Comparison of ENCODE assay signal across 1 cellular context in genomic region chr1:9910425-9911178, GRCh38.
TF ChIP-seq lines count a peak whose summit lies in the region.

No MANE protein-coding gene starts in this region.

TF ChIP-seq in HepG2, 621 proteins besides CTCF, POLR2A, EP300 and RAD21 (continued from another document and continues in another):
- no peak for TF ChIP-seq SAFB2 (CRISPR knock-in tag; IDR thresholded peaks at IDR 0.05; ENCODE audit: borderline replicate concordance, low read depth)
- TF ChIP-seq ZNF652 (CRISPR knock-in tag; IDR thresholded peaks at IDR 0.05; ENCODE audit: borderline replicate concordance, low read depth) = no peak
- TF ChIP-seq FLYWCH1 (CRISPR knock-in tag; IDR thresholded peaks at IDR 0.05) = no peak
- TF ChIP-seq, protein P1, sequence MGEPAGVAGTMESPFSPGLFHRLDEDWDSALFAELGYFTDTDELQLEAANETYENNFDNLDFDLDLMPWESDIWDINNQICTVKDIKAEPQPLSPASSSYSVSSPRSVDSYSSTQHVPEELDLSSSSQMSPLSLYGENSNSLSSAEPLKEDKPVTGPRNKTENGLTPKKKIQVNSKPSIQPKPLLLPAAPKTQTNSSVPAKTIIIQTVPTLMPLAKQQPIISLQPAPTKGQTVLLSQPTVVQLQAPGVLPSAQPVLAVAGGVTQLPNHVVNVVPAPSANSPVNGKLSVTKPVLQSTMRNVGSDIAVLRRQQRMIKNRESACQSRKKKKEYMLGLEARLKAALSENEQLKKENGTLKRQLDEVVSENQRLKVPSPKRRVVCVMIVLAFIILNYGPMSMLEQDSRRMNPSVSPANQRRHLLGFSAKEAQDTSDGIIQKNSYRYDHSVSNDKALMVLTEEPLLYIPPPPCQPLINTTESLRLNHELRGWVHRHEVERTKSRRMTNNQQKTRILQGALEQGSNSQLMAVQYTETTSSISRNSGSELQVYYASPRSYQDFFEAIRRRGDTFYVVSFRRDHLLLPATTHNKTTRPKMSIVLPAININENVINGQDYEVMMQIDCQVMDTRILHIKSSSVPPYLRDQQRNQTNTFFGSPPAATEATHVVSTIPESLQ (CRISPR knock-in tag; conservative IDR thresholded peaks at IDR 0.05) = no peak
- TF ChIP-seq TAF1 (CRISPR knock-in tag; IDR thresholded peaks at IDR 0.05) = peak; percentile 85
- 0 out of 2 replicates have a peak, but pooled peaks have one; percentile 47 for TF ChIP-seq TGIF2 (CRISPR knock-in tag; IDR thresholded peaks at IDR 0.05)
- TF ChIP-seq, protein P2, sequence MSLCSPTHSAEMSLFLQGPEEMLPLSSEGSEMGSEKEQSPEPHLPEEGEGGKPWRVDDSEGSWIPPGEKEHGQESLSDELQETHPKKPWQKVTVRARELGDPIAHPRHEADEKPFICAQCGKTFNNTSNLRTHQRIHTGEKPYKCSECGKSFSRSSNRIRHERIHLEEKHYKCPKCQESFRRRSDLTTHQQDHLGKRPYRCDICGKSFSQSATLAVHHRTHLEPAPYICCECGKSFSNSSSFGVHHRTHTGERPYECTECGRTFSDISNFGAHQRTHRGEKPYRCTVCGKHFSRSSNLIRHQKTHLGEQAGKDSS (CRISPR knock-in tag; IDR thresholded peaks at IDR 0.05; ENCODE audit: borderline replicate concordance, low read depth) = no peak
- no peak for TF ChIP-seq ZNF543 (CRISPR knock-in tag; IDR thresholded peaks at IDR 0.05)
- no peak for TF ChIP-seq ARNTL (CRISPR knock-in tag; IDR thresholded peaks at IDR 0.05)
- TF ChIP-seq, protein P3, sequence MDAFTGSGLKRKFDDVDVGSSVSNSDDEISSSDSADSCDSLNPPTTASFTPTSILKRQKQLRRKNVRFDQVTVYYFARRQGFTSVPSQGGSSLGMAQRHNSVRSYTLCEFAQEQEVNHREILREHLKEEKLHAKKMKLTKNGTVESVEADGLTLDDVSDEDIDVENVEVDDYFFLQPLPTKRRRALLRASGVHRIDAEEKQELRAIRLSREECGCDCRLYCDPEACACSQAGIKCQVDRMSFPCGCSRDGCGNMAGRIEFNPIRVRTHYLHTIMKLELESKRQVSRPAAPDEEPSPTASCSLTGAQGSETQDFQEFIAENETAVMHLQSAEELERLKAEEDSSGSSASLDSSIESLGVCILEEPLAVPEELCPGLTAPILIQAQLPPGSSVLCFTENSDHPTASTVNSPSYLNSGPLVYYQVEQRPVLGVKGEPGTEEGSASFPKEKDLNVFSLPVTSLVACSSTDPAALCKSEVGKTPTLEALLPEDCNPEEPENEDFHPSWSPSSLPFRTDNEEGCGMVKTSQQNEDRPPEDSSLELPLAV (CRISPR knock-in tag; conservative IDR thresholded peaks at IDR 0.05; ENCODE audit: low read depth) = no peak
- TF ChIP-seq ZFX (CRISPR knock-in tag; IDR thresholded peaks at IDR 0.05; ENCODE audit: low read depth) = peak; percentile 65
- TF ChIP-seq, protein P4, sequence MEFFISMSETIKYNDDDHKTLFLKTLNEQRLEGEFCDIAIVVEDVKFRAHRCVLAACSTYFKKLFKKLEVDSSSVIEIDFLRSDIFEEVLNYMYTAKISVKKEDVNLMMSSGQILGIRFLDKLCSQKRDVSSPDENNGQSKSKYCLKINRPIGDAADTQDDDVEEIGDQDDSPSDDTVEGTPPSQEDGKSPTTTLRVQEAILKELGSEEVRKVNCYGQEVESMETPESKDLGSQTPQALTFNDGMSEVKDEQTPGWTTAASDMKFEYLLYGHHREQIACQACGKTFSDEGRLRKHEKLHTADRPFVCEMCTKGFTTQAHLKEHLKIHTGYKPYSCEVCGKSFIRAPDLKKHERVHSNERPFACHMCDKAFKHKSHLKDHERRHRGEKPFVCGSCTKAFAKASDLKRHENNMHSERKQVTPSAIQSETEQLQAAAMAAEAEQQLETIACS (CRISPR knock-in tag; IDR thresholded peaks at IDR 0.05) = no peak
- TF ChIP-seq FOSL2 (CRISPR knock-in tag; IDR thresholded peaks at IDR 0.05) = no peak
- no peak for TF ChIP-seq ZNF34 (CRISPR knock-in tag; IDR thresholded peaks at IDR 0.05; ENCODE audit: borderline replicate concordance)
- no peak for TF ChIP-seq TEAD2 (CRISPR knock-in tag; IDR thresholded peaks at IDR 0.05)
- TF ChIP-seq, protein P5, sequence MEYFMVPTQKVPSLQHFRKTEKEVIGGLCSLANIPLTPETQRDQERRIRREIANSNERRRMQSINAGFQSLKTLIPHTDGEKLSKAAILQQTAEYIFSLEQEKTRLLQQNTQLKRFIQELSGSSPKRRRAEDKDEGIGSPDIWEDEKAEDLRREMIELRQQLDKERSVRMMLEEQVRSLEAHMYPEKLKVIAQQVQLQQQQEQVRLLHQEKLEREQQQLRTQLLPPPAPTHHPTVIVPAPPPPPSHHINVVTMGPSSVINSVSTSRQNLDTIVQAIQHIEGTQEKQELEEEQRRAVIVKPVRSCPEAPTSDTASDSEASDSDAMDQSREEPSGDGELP (IDR thresholded peaks at IDR 0.05; ENCODE audit: borderline replicate concordance, low read depth) = no peak
- no peak for TF ChIP-seq RAD51 (IDR thresholded peaks at IDR 0.05; ENCODE audit: borderline replicate concordance)
- no peak for TF ChIP-seq HHEX (CRISPR knock-in tag; IDR thresholded peaks at IDR 0.05)
- TF ChIP-seq ZNF562 (CRISPR knock-in tag; IDR thresholded peaks at IDR 0.05; ENCODE audit: borderline replicate concordance) = no peak
- no peak for TF ChIP-seq EEA1 (CRISPR knock-in tag; IDR thresholded peaks at IDR 0.05; ENCODE audit: borderline replicate concordance)
- no peak for TF ChIP-seq TSC22D2 (CRISPR knock-in tag; IDR thresholded peaks at IDR 0.05; ENCODE audit: borderline replicate concordance)
- TF ChIP-seq ZNF619 (CRISPR knock-in tag; IDR thresholded peaks at IDR 0.05) = no peak
- peak; percentile 55 for TF ChIP-seq ISL2 (CRISPR knock-in tag; IDR thresholded peaks at IDR 0.05)
- no peak for TF ChIP-seq ZNF329 (CRISPR knock-in tag; IDR thresholded peaks at IDR 0.05; ENCODE audit: low read depth)
- no peak for TF ChIP-seq FOXP1 (IDR thresholded peaks at IDR 0.05)
- TF ChIP-seq FOXP1 (CRISPR knock-in tag; IDR thresholded peaks at IDR 0.05) = no peak
- no peak for TF ChIP-seq NFKBIZ (CRISPR knock-in tag; IDR thresholded peaks at IDR 0.05)
- TF ChIP-seq ZNF512 (CRISPR knock-in tag; IDR thresholded peaks at IDR 0.05) = no peak
- TF ChIP-seq ZBTB38 (CRISPR knock-in tag; IDR thresholded peaks at IDR 0.05) = peak; percentile 17; the same call in 1 of the 2 replicates
- no peak for TF ChIP-seq ZNF503 (CRISPR knock-in tag; IDR thresholded peaks at IDR 0.05)
- TF ChIP-seq E2F1 (CRISPR knock-in tag; IDR thresholded peaks at IDR 0.05) = peak; percentile 60; the same call in 1 of the 2 replicates
- TF ChIP-seq ZBTB2 (CRISPR knock-in tag; IDR thresholded peaks at IDR 0.05; ENCODE audit: low read depth) = peak; percentile 68; the same call in 1 of the 2 replicates
- TF ChIP-seq, protein P6, sequence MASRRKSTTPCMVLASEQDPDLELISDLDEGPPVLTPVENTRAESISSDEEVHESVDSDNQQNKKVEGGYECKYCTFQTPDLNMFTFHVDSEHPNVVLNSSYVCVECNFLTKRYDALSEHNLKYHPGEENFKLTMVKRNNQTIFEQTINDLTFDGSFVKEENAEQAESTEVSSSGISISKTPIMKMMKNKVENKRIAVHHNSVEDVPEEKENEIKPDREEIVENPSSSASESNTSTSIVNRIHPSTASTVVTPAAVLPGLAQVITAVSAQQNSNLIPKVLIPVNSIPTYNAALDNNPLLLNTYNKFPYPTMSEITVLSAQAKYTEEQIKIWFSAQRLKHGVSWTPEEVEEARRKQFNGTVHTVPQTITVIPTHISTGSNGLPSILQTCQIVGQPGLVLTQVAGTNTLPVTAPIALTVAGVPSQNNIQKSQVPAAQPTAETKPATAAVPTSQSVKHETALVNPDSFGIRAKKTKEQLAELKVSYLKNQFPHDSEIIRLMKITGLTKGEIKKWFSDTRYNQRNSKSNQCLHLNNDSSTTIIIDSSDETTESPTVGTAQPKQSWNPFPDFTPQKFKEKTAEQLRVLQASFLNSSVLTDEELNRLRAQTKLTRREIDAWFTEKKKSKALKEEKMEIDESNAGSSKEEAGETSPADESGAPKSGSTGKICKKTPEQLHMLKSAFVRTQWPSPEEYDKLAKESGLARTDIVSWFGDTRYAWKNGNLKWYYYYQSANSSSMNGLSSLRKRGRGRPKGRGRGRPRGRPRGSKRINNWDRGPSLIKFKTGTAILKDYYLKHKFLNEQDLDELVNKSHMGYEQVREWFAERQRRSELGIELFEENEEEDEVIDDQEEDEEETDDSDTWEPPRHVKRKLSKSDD (CRISPR knock-in tag; IDR thresholded peaks at IDR 0.05; ENCODE audit: low read depth) = 0 out of 2 replicates have a peak, but pooled peaks have one; percentile 33
- peak; percentile 75 for TF ChIP-seq HNRNPLL (IDR thresholded peaks at IDR 0.05; ENCODE audit: low read depth, low read length, poor library complexity, severe bottlenecking)
- TF ChIP-seq GLI4 (CRISPR knock-in tag; IDR thresholded peaks at IDR 0.05; ENCODE audit: borderline replicate concordance) = peak; percentile 28; the same call in 1 of the 2 replicates
- TF ChIP-seq BATF2 (CRISPR knock-in tag; IDR thresholded peaks at IDR 0.05) = no peak
- TF ChIP-seq, protein P7, sequence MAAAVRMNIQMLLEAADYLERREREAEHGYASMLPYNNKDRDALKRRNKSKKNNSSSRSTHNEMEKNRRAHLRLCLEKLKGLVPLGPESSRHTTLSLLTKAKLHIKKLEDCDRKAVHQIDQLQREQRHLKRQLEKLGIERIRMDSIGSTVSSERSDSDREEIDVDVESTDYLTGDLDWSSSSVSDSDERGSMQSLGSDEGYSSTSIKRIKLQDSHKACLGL (CRISPR knock-in tag; IDR thresholded peaks at IDR 0.05) = peak; percentile 65; the same call in 1 of the 2 replicates
- no peak for TF ChIP-seq KLF13 (CRISPR knock-in tag; IDR thresholded peaks at IDR 0.05)
- TF ChIP-seq SSRP1 (CRISPR knock-in tag; IDR thresholded peaks at IDR 0.05) = no peak
- TF ChIP-seq PHF5A (CRISPR knock-in tag; IDR thresholded peaks at IDR 0.05; ENCODE audit: low read depth, unreplicated experiment) = no peak
- no peak for TF ChIP-seq ZNF20 (CRISPR knock-in tag; IDR thresholded peaks at IDR 0.05)
- TF ChIP-seq, protein P8, sequence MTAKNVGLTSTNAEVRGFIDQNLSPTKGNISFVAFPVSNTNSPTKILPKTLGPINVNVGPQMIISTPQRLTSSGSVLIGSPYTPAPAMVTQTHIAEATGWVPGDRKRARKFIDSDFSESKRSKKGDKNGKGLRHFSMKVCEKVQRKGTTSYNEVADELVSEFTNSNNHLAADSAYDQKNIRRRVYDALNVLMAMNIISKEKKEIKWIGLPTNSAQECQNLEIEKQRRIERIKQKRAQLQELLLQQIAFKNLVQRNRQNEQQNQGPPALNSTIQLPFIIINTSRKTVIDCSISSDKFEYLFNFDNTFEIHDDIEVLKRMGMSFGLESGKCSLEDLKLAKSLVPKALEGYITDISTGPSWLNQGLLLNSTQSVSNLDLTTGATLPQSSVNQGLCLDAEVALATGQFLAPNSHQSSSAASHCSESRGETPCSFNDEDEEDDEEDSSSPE (CRISPR knock-in tag; IDR thresholded peaks at IDR 0.05) = peak; percentile 44; the same call in 1 of the 2 replicates
- peak; percentile 98 for TF ChIP-seq SP4 (CRISPR knock-in tag; IDR thresholded peaks at IDR 0.05)
